ENCODE assay signal across 34 cellular contexts in the genomic region with DNA sequence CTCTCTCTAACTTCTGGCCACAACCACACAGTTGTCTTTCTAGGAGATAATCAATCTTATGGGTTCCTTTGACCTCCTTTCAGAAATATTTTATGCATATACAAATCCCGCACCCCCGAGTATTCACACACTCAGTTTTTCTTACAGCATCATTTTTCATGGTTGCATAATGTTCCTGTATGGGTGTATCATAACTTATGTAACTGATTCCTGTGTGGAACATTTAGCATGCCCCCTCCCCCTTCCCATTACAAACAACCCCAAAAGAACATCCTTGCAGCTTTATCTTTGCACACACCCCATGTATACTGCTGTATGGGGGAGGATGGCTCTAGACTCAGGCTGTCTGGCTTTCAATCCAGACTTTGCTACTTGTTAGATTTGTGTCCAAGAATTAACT.
"Had no signal": no experiment of that assay in that cellular context is flagged by ENCODE, and none has a peak within 500 bp of the region (broad histone marks: within the 10 kb centered on the region; RNA-seq: fewer than 3 reads in every experiment).

No MANE protein-coding gene starts in this region.

- H3K27ac ChIP-seq: adrenal gland, ascending aorta, cardiac muscle cell, VCaP had no signal

- ATAC-seq: activated CD8-positive, alpha-beta memory T cell treated with anti-CD3 and anti-CD28 coated beads, Interleukin-2, amount 10 ng/mL, durations not matched to agents 7 days and 5 days; activated CD8-positive, alpha-beta T cell treated with anti-CD3 and anti-CD28 coated beads, Interleukin-2, amount 10 ng/mL, durations not matched to agents 7 days and 5 days; activated naive CD4-positive, alpha-beta T cell treated with anti-CD3 and anti-CD28 coated beads, Interleukin-2, amount 50 U/mL, for 72 hours; activated T-helper 17 cell treated with anti-CD3 and anti-CD28 coated beads, Interleukin-2, amount 50 U/mL, for 72 hours had no signal

- H3K4me3 ChIP-seq: adrenal gland, ascending aorta, cardiac muscle cell had no signal

- H3K4me1 ChIP-seq: adrenal gland, ascending aorta had no signal

- FAIRE-seq: bronchial epithelial cell, TTC549 had no signal

- H3K9me3 ChIP-seq: adrenal gland, ascending aorta had no signal

- DNase-seq: activated B cell treated with CpG ODN at 0.5 μM for 24 hours; activated CD4-positive, alpha-beta memory T cell treated with anti-CD3 and anti-CD28 coated beads for 36 hours; activated CD4-positive, alpha-beta T cell treated with anti-CD3 and anti-CD28 coated beads for 4 hours; activated CD4-positive, alpha-beta T cell treated with anti-CD3 and anti-CD28 coated beads, Interleukin-2, amount 10 ng/mL, durations not matched to agents 24 days and 14 days; activated CD4-positive, alpha-beta T cell treated with anti-CD3 and anti-CD28 coated beads, Interleukin-2, amount 50 U/mL, for 1 hour; activated CD4-positive, alpha-beta T cell treated with anti-CD3 and anti-CD28 coated beads, Interleukin-2, amount 50 U/mL, for 4 hours; activated CD4-positive, CD25-positive, alpha-beta regulatory T cell treated with anti-CD3 and anti-CD28 coated beads, Interleukin-2, amount 50 U/mL, for 72 hours; activated CD8-positive, alpha-beta memory T cell treated with anti-CD3 and anti-CD28 coated beads for 24 hours; activated CD8-positive, alpha-beta memory T cell treated with anti-CD3 and anti-CD28 coated beads, Interleukin-2, amount 10 ng/mL, durations not matched to agents 7 days and 5 days; activated CD8-positive, alpha-beta memory T cell treated with anti-CD3 and anti-CD28 coated beads, Interleukin-2, amount 50 U/mL, for 48 hours; activated CD8-positive, alpha-beta T cell treated with anti-CD3 and anti-CD28 coated beads, Interleukin-2, amount 10 ng/mL, durations not matched to agents 7 days and 5 days; activated effector memory CD4-positive, alpha-beta T cell treated with anti-CD3 and anti-CD28 coated beads, Interleukin-2, amount 50 U/mL, for 16 hours; activated gamma-delta T cell treated with Interleukin-2 at 50 U/mL for 16 hours; activated naive CD4-positive, alpha-beta T cell; activated naive CD4-positive, alpha-beta T cell treated with anti-CD3 and anti-CD28 coated beads for 36 hours; activated naive CD4-positive, alpha-beta T cell treated with anti-CD3 and anti-CD28 coated beads, Interleukin-2, amount 50 U/mL, for 16 hours; activated naive CD8-positive, alpha-beta T cell treated with anti-CD3 and anti-CD28 coated beads for 36 hours; activated T-cell treated with anti-CD3 and anti-CD28 coated beads, Interleukin-2, amount 50 U/mL, for 24 hours; activated T-cell treated with anti-CD3 and anti-CD28 coated beads, Interleukin-2, amount 50 U/mL, for 48 hours; adrenal gland; amygdala; anterior cingulate cortex; caudate nucleus; cerebellar nuclear complex; T-helper 1 cell; T-helper 2 cell; T-helper 9 cell had no signal

- H3K27me3 ChIP-seq: adrenal gland, ascending aorta, cardiac muscle cell had no signal

- H3K36me3 ChIP-seq: adrenal gland, cardiac muscle cell had no signal
